Comparison of ENCODE assay signal across 8 cellular contexts in genomic region chrX:64205735-64206491, GRCh38. TPM values are rescaled to one million over a fixed set of nuclear protein-coding genes. Genes with fewer than 3 reads are reported as not detected.
A peak's percentile ranks its signal among the peaks of the same experiment; 100 is the strongest.
DNase-seq lines count a peak whose midpoint lies in the region; TF ChIP-seq lines count a peak whose summit lies in the region.

No MANE protein-coding gene starts in this region.

- no peak overlapping the region for H3K9ac ChIP-seq in H9 (ENCODE audit: extremely low read depth, insufficient read length, low read length)

- no peak overlapping the region for H2AFZ ChIP-seq in H9 (ENCODE audit: low read length)

- no peak overlapping the region for H4K5ac ChIP-seq in H9 (ENCODE audit: insufficient read length, low read depth, low read length)

- DNase-seq in GDM1 (lab: John Stamatoyannopoulos, UW) = peak; percentile 85
- peak; percentile 92 for DNase-seq in H9
- peak; percentile 95 for DNase-seq in MG63
- peak; percentile 20 for DNase-seq in SIG-M5 (lab: John Stamatoyannopoulos, UW)
- DNase-seq in activated naive CD4-positive, alpha-beta T cell (lab: John Stamatoyannopoulos, UW) = peak; percentile 33 to 80 (median 65)
- peak; percentile 85 for DNase-seq in foreskin melanocyte
- DNase-seq in substantia nigra (lab: John Stamatoyannopoulos, UW) = peak; percentile 41 to 94 (median 84)

- H2BK15ac ChIP-seq in H9 (ENCODE audit: low read depth, low read length) = no peak overlapping the region

- no peaks in the 10 kb centered on the region for H3K4me1 ChIP-seq in H9 (ENCODE audit: insufficient read depth, low read length)
- peaks cover 2 to 9% of the 10 kb centered on the region in 2 experiments for H3K4me1 ChIP-seq in neutrophil (ENCODE audit: control insufficient read depth in 1 of 2, insufficient read depth in 1 of 2, low read depth in 1 of 2, low read length in 1 of 2)

- TF ChIP-seq CTCF in H9 (conservative IDR thresholded peaks at IDR 0.05) (peak; percentile 32; the same call in 1 of the 3 replicates), neutrophil (IDR thresholded peaks at IDR 0.05) (no peak)

- H2BK12ac ChIP-seq in H9 (ENCODE audit: insufficient read length, low read depth, low read length) = no peak overlapping the region

- H2BK20ac ChIP-seq in H9 (ENCODE audit: low read depth, low read length, poor library complexity, severe bottlenecking) = no peak overlapping the region

- H3K23me2 ChIP-seq in H9 (ENCODE audit: insufficient read length, low read depth, low read length, poor library complexity, severe bottlenecking) = peaks cover 5% of the 10 kb centered on the region

- H3K27me3 ChIP-seq in H9 (ENCODE audit: insufficient read depth, low read length) (no peaks in the 10 kb centered on the region; the same call in 1 of the 2 replicates), MG63 (no peaks in the 10 kb centered on the region), neutrophil (peaks cover 12% of the 10 kb centered on the region)

- H3K14ac ChIP-seq in H9 (ENCODE audit: insufficient read depth, low read length) = no peak overlapping the region

- H3K36me3 ChIP-seq in MG63 (no peaks in the 10 kb centered on the region), neutrophil (no peaks in the 10 kb centered on the region)

- H3K56ac ChIP-seq in H9 (ENCODE audit: insufficient read length, low read depth, low read length) = no peak overlapping the region

- peaks cover 0 to 7% (median 3%) of the 10 kb centered on the region in 3 experiments; a peak in 2 of 7 replicates for H3K36me3 Mint-ChIP-seq in H9 (ENCODE audit: insufficient read depth in 1 of 3, low read depth in 3 of 3)

- peak overlapping the region; percentile 66 for H3K4me2 ChIP-seq in H9 (ENCODE audit: insufficient read depth, insufficient read length, low read length)

- H3K27ac ChIP-seq in H9 (ENCODE audit: insufficient read length, low read depth, low read length) (no peak overlapping the region), neutrophil (peak overlapping the region; percentile 31), substantia nigra (ENCODE audit: low read depth, low read length, poor library complexity, severe bottlenecking) (peak overlapping the region; percentile 86)

- no peak overlapping the region for H3K4ac ChIP-seq in H9 (ENCODE audit: low read depth, low read length)

- H3K9me3 ChIP-seq in H9 (ENCODE audit: control insufficient read depth, low read depth, low read length) = peaks cover 27% of the 10 kb centered on the region
- H3K9me3 ChIP-seq in MG63 = no peaks in the 10 kb centered on the region
- no peaks in the 10 kb centered on the region for H3K9me3 ChIP-seq in neutrophil

- peak overlapping the region; percentile 67 to 79 for H3K4me3 Mint-ChIP-seq in H9

- no peaks in the 10 kb centered on the region for H4K20me1 ChIP-seq in H9 (ENCODE audit: control insufficient read depth, insufficient read depth, insufficient read length)

- no peak overlapping the region for H2BK120ac ChIP-seq in H9 (ENCODE audit: low read depth, low read length, poor library complexity, severe bottlenecking)

- H3K4me3 ChIP-seq in MG63 (peak overlapping the region; percentile 74), neutrophil (ENCODE audit: low read depth in 1 of 2, low read length in 1 of 2) (peak overlapping the region; percentile 59 to 60)

- no CpG with 5 or more reads among the region's 45 CpGs for WGBS in H9 (ENCODE audit: extremely low coverage, insufficient read length, low lambda C conversion rate)

- H3K27me3 Mint-ChIP-seq in H9 (ENCODE audit: low read depth) = peaks cover 33% of the 10 kb centered on the region

- no peak overlapping the region for H2AK5ac ChIP-seq in H9 (ENCODE audit: insufficient read length, low read length)

- H3K9me3 Mint-ChIP-seq in H9 = peaks cover 54 to 63% of the 10 kb centered on the region in 2 experiments

- no peak overlapping the region for H4K91ac ChIP-seq in H9 (ENCODE audit: insufficient read length, low read depth, low read length)

- no peak overlapping the region for H2BK5ac ChIP-seq in H9 (ENCODE audit: insufficient read length, low read length)

- H3K79me1 ChIP-seq in H9 (ENCODE audit: insufficient read depth, low read depth, low read length, poor library complexity, severe bottlenecking) = peaks cover 3% of the 10 kb centered on the region

- no peak overlapping the region for H3T11ph ChIP-seq in H9 (ENCODE audit: low read length)

- H4K8ac ChIP-seq in H9 (replicated peaks; ENCODE audit: insufficient read length, low read depth, low read length) = no peak overlapping the region

- H3K18ac ChIP-seq in H9 (ENCODE audit: insufficient read length, low read depth, low read length) = peak overlapping the region; percentile 72

- H3K27ac Mint-ChIP-seq in H9 = peak overlapping the region in 2 of 3 experiments; percentile 31 to 81; a peak in 4 of 7 replicates

- peaks cover 2 to 12% of the 10 kb centered on the region in 2 experiments; a peak in 2 of 4 replicates for H3K4me1 Mint-ChIP-seq in H9

- no peak overlapping the region for H3K23ac ChIP-seq in H9 (ENCODE audit: insufficient read length, low read depth, low read length)

- no peaks in the 10 kb centered on the region for H3K79me2 ChIP-seq in H9 (ENCODE audit: insufficient read depth, low read length)

RNA-seq across cellular contexts. Expression of gene AMER1, which starts 0.4 kb away (rescaled TPM):
- 5.5 and 6.2 TPM in 2 replicates for total RNA-seq in H9 (2021)
- total RNA-seq in MG63 (2014; rRNA removed; shearing (Covaris generic); ENCODE audit: low replicate concordance) = 2.8 and 5.8 TPM in 2 replicates

RNA-seq across cellular contexts. Expression of gene ASB12, which starts 24.5 kb away (rescaled TPM):
- total RNA-seq in H9 (2021) = 0.29 and 0.46 TPM in 2 replicates
- not detected in 2 replicates for total RNA-seq in MG63 (2014; rRNA removed; shearing (Covaris generic); ENCODE audit: low replicate concordance)

Comparison
In these comparisons a context has a peak if more than half of its experiments do, and no peak if none do; other contexts are left out.
1. DNase-seq: peak in every context shown above with its lines; median percentile 95 in MG63; 92 in H9; 85 in GDM1; 85 in foreskin melanocyte; 84 in substantia nigra; 65 in activated naive CD4-positive, alpha-beta T cell; 20 in SIG-M5.